21 cellular contexts compared by ENCODE assay signal in the genomic region with DNA sequence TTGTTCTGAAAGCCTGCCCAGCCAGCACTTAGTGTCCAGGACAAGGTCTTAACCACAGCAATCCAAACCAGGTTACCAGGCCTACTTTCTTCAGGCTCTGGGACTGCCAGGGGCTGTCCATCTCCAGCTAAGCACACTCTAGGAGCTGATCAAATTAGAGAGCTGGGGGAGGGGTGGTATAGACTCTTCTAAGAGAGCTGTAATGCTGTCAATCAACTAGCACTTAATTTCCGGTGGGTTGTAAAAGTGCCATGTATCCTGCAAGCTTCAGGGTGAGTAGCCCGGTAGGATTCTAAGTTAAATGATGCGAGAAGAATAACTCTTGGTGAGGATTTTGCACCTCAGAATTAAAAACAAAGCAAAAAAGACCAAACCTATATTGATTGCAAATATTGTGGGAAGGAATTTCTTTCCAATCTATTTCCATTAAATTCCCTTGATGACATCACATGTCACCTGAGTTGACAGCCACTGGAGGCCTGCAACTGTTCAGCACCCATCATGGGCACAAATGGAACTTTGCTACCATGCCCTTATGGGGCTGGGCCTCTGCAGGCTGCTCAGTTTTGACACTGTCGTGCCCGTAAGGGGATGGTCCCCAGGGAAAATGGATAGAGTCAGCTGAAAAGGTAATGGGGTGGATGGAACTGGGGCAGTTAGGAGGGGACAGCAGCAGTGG. TPM values are rescaled to one million over a fixed set of nuclear protein-coding genes. Genes with fewer than 3 reads are reported as not detected.
DNase-seq lines count a peak whose midpoint lies in the region; ATAC-seq, FAIRE-seq and TF ChIP-seq lines count a peak whose summit lies in the region.
"Had no signal": no experiment of that assay in that cellular context is flagged by ENCODE, and none has a peak within 500 bp of the region (broad histone marks: within the 10 kb centered on the region; RNA-seq: fewer than 3 reads in every experiment).

No MANE protein-coding gene starts in this region.

- DNase-seq in DMS79 treated with DMSO at 0.1 percent for 48 hours (lab: John Stamatoyannopoulos, UW) (peak; percentile 31), NCI-H1694 (lab: John Stamatoyannopoulos, UW) (peak; percentile 38), H1 (ENCODE audit: low read depth in 1 of 2, low spot score in 2 of 2) (no peak)
- no peak for DNase-seq in activated naive CD4-positive, alpha-beta T cell (lab: John Stamatoyannopoulos, UW)
- DNase-seq: activated CD4-positive, CD25-positive, alpha-beta regulatory T cell treated with anti-CD3 and anti-CD28 coated beads, Interleukin-2, amount 50 U/mL, for 72 hours; activated CD8-positive, alpha-beta memory T cell treated with anti-CD3 and anti-CD28 coated beads, Interleukin-2, amount 50 U/mL, for 48 hours; CD4-positive, CD25-positive, alpha-beta regulatory T cell; GDM1; GM23248; natural killer cell; NCI-H1436 treated with DMSO at 0.1 percent for 48 hours; OCI-M1; stimulated activated CD4-positive, alpha-beta T cell treated with anti-CD3 and anti-CD28 coated beads, Interleukin-4, amount 100 ng/mL, for 4 hours had no signal

- no peak overlapping the region for H2BK15ac ChIP-seq in H1 (ENCODE audit: low read length)

- 81% methylated on average over 5 of the region's 5 CpGs; no CpG with 5 or more reads in 1 of the 2 experiments for WGBS in H1 (ENCODE audit: extremely low coverage in 1 of 2, insufficient coverage in 1 of 2, insufficient read length in 1 of 2, insufficient replicate concordance in 2 of 2, low coverage in 1 of 2, low lambda C conversion rate in 2 of 2, missing lambda C conversion rate in 1 of 2), 2 experiments

- H3K18ac ChIP-seq in H1 (ENCODE audit: extremely low read depth, low read length) = no peak overlapping the region

- POLR2A ChIA-PET in H1 (lab: Charles Lee; ENCODE audit: partially characterized antibody) = no interaction called here

- TF ChIP-seq CTCF in H1 (IDR thresholded peaks at IDR 0.05; ENCODE audit: control extremely low read depth in 1 of 3, insufficient read depth in 1 of 3, low read depth in 1 of 3, low read length in 3 of 3) (no peak), neural cell (IDR thresholded peaks at IDR 0.05; ENCODE audit: poor library complexity, severe bottlenecking) (no peak)

- H4K91ac ChIP-seq in H1 (replicated peaks; ENCODE audit: insufficient read length, low read length) = no peak overlapping the region

- H3K36me3 ChIP-seq in H1 (ENCODE audit: control insufficient read depth in 2 of 4, insufficient read depth in 4 of 4, low read length in 3 of 4) = no peaks in the 10 kb centered on the region
- H3K36me3 ChIP-seq in neural cell (ENCODE audit: insufficient read depth, low read length) = no peaks in the 10 kb centered on the region

- no peak overlapping the region for H2AK5ac ChIP-seq in H1 (ENCODE audit: low read depth, low read length)

- no peaks in the 10 kb centered on the region for H3K9me2 ChIP-seq in neural cell (ENCODE audit: insufficient read depth, low read length)

- H3K79me2 ChIP-seq in H1 (ENCODE audit: control insufficient read depth in 1 of 2, insufficient read depth in 2 of 2, low read length in 2 of 2) = no peaks in the 10 kb centered on the region
- H3K79me2 ChIP-seq in neural cell (replicated peaks; ENCODE audit: insufficient read depth, low read length) = no peaks in the 10 kb centered on the region

- H2AFZ ChIP-seq in H1 (ENCODE audit: low read length) (no peak overlapping the region), neural cell (ENCODE audit: low read depth, low read length) (no peak overlapping the region)
- H2AFZ ChIP-seq: GM23248 had no signal

- no peak overlapping the region for H3K23ac ChIP-seq in H1 (ENCODE audit: insufficient read length)

- H2BK12ac ChIP-seq in H1 (ENCODE audit: low read depth, low read length) = no peak overlapping the region

- H4K20me1 ChIP-seq in H1 (replicated peaks in 1 of 2; ENCODE audit: control insufficient read depth in 1 of 2, insufficient read depth in 2 of 2, low read length in 2 of 2) = no peaks in the 10 kb centered on the region
- H4K20me1 ChIP-seq in neural cell (ENCODE audit: insufficient read depth) = no peaks in the 10 kb centered on the region

- ATAC-seq in GM19397 (IDR thresholded peaks at IDR 0.05; ENCODE audit: unreplicated experiment) (no peak), HG03025 (IDR thresholded peaks at IDR 0.05; ENCODE audit: low FRiP score, unreplicated experiment) (no peak)
- ATAC-seq: natural killer cell; stimulated activated effector memory CD8-positive, alpha-beta T cell treated with anti-CD3 and anti-CD28 coated beads, Interleukin-12 subunit alpha, Interleukin-12 subunit beta, amount 100 ng/mL, for 72 hours had no signal

- no peaks in the 10 kb centered on the region for H3K79me1 ChIP-seq in H1 (ENCODE audit: low read depth, low read length)

- 0 out of 2 replicates have a peak overlapping the region, but pooled peaks have one; percentile 3 for H2BK20ac ChIP-seq in H1 (ENCODE audit: low read length)

- no peaks in the 10 kb centered on the region for H3K4me1 ChIP-seq in H1 (replicated peaks in 1 of 4; ENCODE audit: control insufficient read depth in 3 of 4, insufficient read depth in 4 of 4, low read length in 3 of 4)

- CTCF ChIA-PET in H1 (lab: Charles Lee; ENCODE audit: partially characterized antibody) = interaction anchor here (0.9 to 2.6 kb wide), 4 partner anchors 14 to 141 kb away, joined by 3 to 12 read pairs (median 3); no protein-coding TSS in a partner anchor

- no peak for TF ChIP-seq RAD21 in H1 (IDR thresholded peaks at IDR 0.05 in 1 of 2, conservative IDR thresholded peaks at IDR 0.05 in 1 of 2; ENCODE audit: low read depth in 2 of 2, low read length in 2 of 2)
- TF ChIP-seq RAD21 in neural cell (conservative IDR thresholded peaks at IDR 0.05) = no peak

- H3F3A ChIP-seq in neural cell (ENCODE audit: insufficient read depth, low read length, poor library complexity, severe bottlenecking) = no peaks in the 10 kb centered on the region

- H3K56ac ChIP-seq in H1 (replicated peaks; ENCODE audit: insufficient read length, low read depth, low read length) = no peak overlapping the region

- H3K27ac ChIP-seq in H1 (ENCODE audit: low read depth, low read length) (no peak overlapping the region), neural cell (ENCODE audit: low read length) (peak overlapping the region; percentile 62)
- H3K27ac ChIP-seq: GM23248, KMS-11 had no signal

- FAIRE-seq in H1 (lab: Jason Lieb, UNC) = no peak
- FAIRE-seq: bronchial epithelial cell, frontal cortex, islet of Langerhans had no signal

- TF ChIP-seq EP300 in H1 (IDR thresholded peaks at IDR 0.05; ENCODE audit: borderline replicate concordance in 1 of 2, low read depth in 2 of 2, low read length in 2 of 2) (no peak), neural cell (conservative IDR thresholded peaks at IDR 0.05; ENCODE audit: poor library complexity, severe bottlenecking) (peak; percentile 17)

- H2BK5ac ChIP-seq in H1 (ENCODE audit: low read depth, low read length) = no peak overlapping the region

- no peaks in the 10 kb centered on the region for H3K23me2 ChIP-seq in H1 (ENCODE audit: low read depth, low read length)

- no peak overlapping the region; the same call in 1 of the 2 replicates for H4K8ac ChIP-seq in H1 (ENCODE audit: extremely low read depth, insufficient read depth, low read length)

- no peak overlapping the region for H2BK120ac ChIP-seq in H1 (replicated peaks; ENCODE audit: low read depth, low read length)

- H3K9me3 ChIP-seq in H1 (ENCODE audit: insufficient read depth in 2 of 2, low read depth in 1 of 2, low read length in 1 of 2) = no peaks in the 10 kb centered on the region
- no peaks in the 10 kb centered on the region for H3K9me3 ChIP-seq in neural cell (ENCODE audit: low read length)

- H3K4me3 ChIP-seq in H1 (ENCODE audit: extremely low read depth in 1 of 4, insufficient read depth in 2 of 4, low read depth in 3 of 4, low read length in 4 of 4) (no peak overlapping the region), neural cell (ENCODE audit: low read length) (peak overlapping the region; percentile 20)
- H3K4me3 ChIP-seq: GM23248 had no signal

- no peak overlapping the region for H3K4ac ChIP-seq in H1 (replicated peaks; ENCODE audit: insufficient read length, low read depth, low read length)

- no peak for TF ChIP-seq POLR2A in H1 (IDR thresholded peaks at IDR 0.05; ENCODE audit: control extremely low read depth in 1 of 2, low read depth in 2 of 2, low read length in 2 of 2)

- H3K9ac ChIP-seq in H1 (replicated peaks in 1 of 4; ENCODE audit: extremely low read depth in 1 of 4, low read depth in 3 of 4, low read length in 3 of 4) (no peak overlapping the region; a peak in 1 of 7 replicates), neural cell (ENCODE audit: low read length) (peak overlapping the region; percentile 9)
- H3K9ac ChIP-seq: GM23248, KMS-11 had no signal

- H3K27me3 ChIP-seq in H1 (replicated peaks in 1 of 4; ENCODE audit: control insufficient read depth in 3 of 4, extremely low read depth in 1 of 4, insufficient read depth in 3 of 4, low read length in 3 of 4) (no peaks in the 10 kb centered on the region), neural cell (ENCODE audit: insufficient read depth, low read depth, low read length) (no peaks in the 10 kb centered on the region)

- no peak overlapping the region for H4K5ac ChIP-seq in H1 (ENCODE audit: insufficient read length, low read depth, low read length)

- no peak overlapping the region for H3K14ac ChIP-seq in H1 (ENCODE audit: insufficient read length)

- H3K4me2 ChIP-seq in H1 (ENCODE audit: insufficient read depth in 1 of 2, low read depth in 2 of 2, low read length in 2 of 2) (no peak overlapping the region), neural cell (ENCODE audit: low read length) (peak overlapping the region; percentile 41)
- H3K4me2 ChIP-seq: KMS-11 had no signal

TF ChIP-seq in H1, 55 proteins besides CTCF, POLR2A, EP300 and RAD21 (continues in another document):
- TF ChIP-seq EZH2 (IDR thresholded peaks at IDR 0.05; ENCODE audit: low read depth, low read length, severe bottlenecking) (no peak), JUN (IDR thresholded peaks at IDR 0.05; ENCODE audit: low read depth, low read length) (no peak), NRF1 (IDR thresholded peaks at IDR 0.05; ENCODE audit: low read depth, low read length) (no peak)

TF ChIP-seq in neural cell, 6 proteins besides CTCF, POLR2A, EP300 and RAD21:
- TF ChIP-seq POLR2AphosphoS5 (IDR thresholded peaks at IDR 0.05) = peak; percentile 11
- TF ChIP-seq EZH2 (IDR thresholded peaks at IDR 0.05; ENCODE audit: borderline replicate concordance, insufficient read depth, low read length, poor library complexity, severe bottlenecking) = no peak

RNA-seq across cellular contexts. Expression of a gene that starts 8.7 kb away (rescaled TPM):
- 85.6 and 91.7 TPM in 2 replicates for total RNA-seq in H1 (2021; fragmentation: NEBNext Ultra II Directional; extraction: Animal tissue kit (Norgen Biotek cat#: 25700))
- polyA plus RNA-seq in H1 (2011; rRNA removed) (67.1 and 114 TPM in 2 replicates), neural cell (396 and 425 TPM in 2 replicates)
- polyA plus RNA-seq in H1 (2011; cell fraction: cytosol; rRNA removed) = 130 TPM
- polyA plus RNA-seq in H1 (2011; cell fraction: nucleus; rRNA removed) = 40.0 TPM
- polyA plus RNA-seq in H1 (2012, experiment 1 of 2) = 87.0 to 96.7 TPM (median 91.7 TPM) in 4 replicates
- polyA plus RNA-seq in H1 (2012, experiment 2 of 2) = 180 TPM
- polyA plus RNA-seq in H1 (2013, experiment 1 of 2) = 66.8 TPM
- 66.5 TPM for polyA plus RNA-seq in H1 (2013, experiment 2 of 2)
- 43.9 and 47.5 TPM in 2 replicates for polyA minus RNA-seq in H1 (2011; rRNA and poly(A)+ RNA removed)
- polyA minus RNA-seq in H1 (2011; cell fraction: cytosol; rRNA and poly(A)+ RNA removed) = 26.9 TPM
- polyA minus RNA-seq in H1 (2011; cell fraction: nucleus; rRNA and poly(A)+ RNA removed) = 30.5 TPM
- polyA minus RNA-seq in neural cell = 232 and 277 TPM in 2 replicates

Comparison
In these comparisons a context has a peak if more than half of its experiments do, and no peak if none do; other contexts are left out.
1. DNase-seq: peak in DMS79 treated with DMSO at 0.1 percent for 48 hours (single experiment) and NCI-H1694 (single experiment); none in H1 (0 of 2) and activated naive CD4-positive, alpha-beta T cell (0 of 4).